Comparison of ENCODE assay signal across 9 cellular contexts in genomic region chr15:41285285-41285684, GRCh38.
A peak's percentile ranks its signal among the peaks of the same experiment; 100 is the strongest.
DNase-seq lines count a peak whose midpoint lies in the region; ATAC-seq and TF ChIP-seq lines count a peak whose summit lies in the region.
"Had no signal": no experiment of that assay in that cellular context is flagged by ENCODE, and none has a peak within 500 bp of the region (broad histone marks: within the 10 kb centered on the region; RNA-seq: fewer than 3 reads in every experiment).

No MANE protein-coding gene starts in this region.

- H3K9me3 ChIP-seq in KOPT-K1 (ENCODE audit: insufficient read depth, low read length, poor library complexity, severe bottlenecking) (no peaks in the 10 kb centered on the region), muscle layer of duodenum (ENCODE audit: control insufficient read depth in 1 of 2, low read length in 2 of 2) (no peaks in the 10 kb centered on the region)

- no peak for TF ChIP-seq POLR2A in GM18505 (IDR thresholded peaks at IDR 0.05; ENCODE audit: borderline replicate concordance, extremely low read depth, insufficient read depth, insufficient read length)

- peaks cover 52% of the 10 kb centered on the region for H3K36me3 ChIP-seq in KOPT-K1 (ENCODE audit: insufficient read depth, low read length)
- H3K36me3 ChIP-seq in muscle layer of duodenum (ENCODE audit: control insufficient read depth in 1 of 2, insufficient read depth in 2 of 2, low read length in 2 of 2): peaks cover 15 to 18% of the 10 kb centered on the region in 2 donors

- CTCF ChIA-PET in AG04449 (lab: Yijun Ruan, JAX): interaction anchor here (1.3 to 1.4 kb wide), 2 partner anchors 47 to 382 kb away, joined by 3 to 10 read pairs; partner anchors contain the start of genes NUSAP1 and OIP5

- DNase-seq in AG04449 (ENCODE audit: low read depth, low spot score) (no peak), cardiac fibroblast (ENCODE audit: low read depth in 2 of 2) (no peak)
- no peak for DNase-seq in stimulated activated CD4-positive, alpha-beta T cell treated with anti-CD3 and anti-CD28 coated beads, Interleukin-4, amount 100 ng/mL, for 1 hour
- DNase-seq: NCI-H2081 treated with DMSO at 0.1 percent for 48 hours had no signal

- peaks cover 0 to 22% of the 10 kb centered on the region in 2 donors for H3K4me1 ChIP-seq in muscle layer of duodenum (ENCODE audit: control insufficient read depth in 1 of 2, insufficient read depth in 2 of 2, low read length in 2 of 2)

- POLR2A ChIA-PET in AG04449 (lab: Yijun Ruan, JAX): no interaction called here

- peak overlapping the region; percentile 94 for H3K4me3 ChIP-seq in AG04449 (ENCODE audit: low read depth, low read length)
- H3K4me3 ChIP-seq in cardiac fibroblast (replicated peaks in 1 of 2; ENCODE audit: low read depth in 2 of 2, low read length in 2 of 2): peak overlapping the region; percentile 65 to 96
- peak overlapping the region; percentile 83 to 98 for H3K4me3 ChIP-seq in muscle layer of duodenum (ENCODE audit: low read depth in 1 of 2, low read length in 2 of 2)

- TF ChIP-seq CTCF in AG04449 (IDR thresholded peaks at IDR 0.05; ENCODE audit: insufficient read depth, low read length, missing control alignments) (no peak), cardiac fibroblast (IDR thresholded peaks at IDR 0.05; ENCODE audit: low read depth, low read length) (no peak)

- no peaks in the 10 kb centered on the region for H3K27me3 ChIP-seq in muscle layer of duodenum (ENCODE audit: low read depth, low read length)

- H3K27ac ChIP-seq in KOPT-K1 (ENCODE audit: low read depth, low read length, poor library complexity, severe bottlenecking): peak overlapping the region; percentile 96
- peak overlapping the region; percentile 82 for H3K27ac ChIP-seq in muscle layer of duodenum (ENCODE audit: low read length)

- no peak for ATAC-seq in HG03097 (IDR thresholded peaks at IDR 0.05; ENCODE audit: low FRiP score, unreplicated experiment)
- no peak for ATAC-seq in GM18505 (IDR thresholded peaks at IDR 0.05; ENCODE audit: unreplicated experiment)
- ATAC-seq in GM18861 (IDR thresholded peaks at IDR 0.05; ENCODE audit: unreplicated experiment): no peak
